Comparison of ENCODE assay signal across 26 cellular contexts in genomic region chr2:240359695-240360094, GRCh38.
"Had no signal": no experiment of that assay in that cellular context is flagged by ENCODE, and none has a peak within 500 bp of the region (broad histone marks: within the 10 kb centered on the region; RNA-seq: fewer than 3 reads in every experiment).

No MANE protein-coding gene starts in this region.

- H3K27ac ChIP-seq: HL-60, RWPE1, SJCRH30 had no signal

- DNase-seq: Karpas-422, KBM-7, MG63, NCI-H1092, NCI-H1105 treated with DMSO at 0.1 percent for 48 hours, NCI-H1417 treated with DMSO at 0.1 percent for 48 hours, NCI-H146, NCI-H1694 treated with DMSO at 0.1 percent for 48 hours, NCI-H1930, NCI-H2081, NCI-H2171, NCI-H226, NCI-H446, NCI-H510A, NCI-H524 treated with DMSO at 0.1 percent for 48 hours, NCI-H69, NCI-H774, PC-3, SHP77 treated with DMSO at 0.1 percent for 48 hours, SJCRH30 had no signal

- H3K27me3 ChIP-seq: MG63, SJCRH30 had no signal

- H3K4me3 ChIP-seq: MG63, SJCRH30 had no signal

- FAIRE-seq: HTR-8/SVneo had no signal

- H3K36me3 ChIP-seq: MG63, SJCRH30 had no signal

- ATAC-seq: Panc1, PC-3, Right ventricle myocardium inferior, SK-N-SH treated with all-trans-retinoic acid at 6 μM for 48 hours had no signal
